In genomic region chr12:96047151-96047620, GRCh38 we compare ENCODE assay signal across 9 cellular contexts. TPM values are rescaled to one million over a fixed set of nuclear protein-coding genes. Genes with fewer than 3 reads are reported as not detected.
DNase-seq lines count a peak whose midpoint lies in the region; ATAC-seq, FAIRE-seq and TF ChIP-seq lines count a peak whose summit lies in the region.
"Had no signal": no experiment of that assay in that cellular context is flagged by ENCODE, and none has a peak within 500 bp of the region (broad histone marks: within the 10 kb centered on the region; RNA-seq: fewer than 3 reads in every experiment).

No MANE protein-coding gene starts in this region.

- peak overlapping the region; percentile 41 for H3K4me3 Mint-ChIP-seq in stimulated activated memory B cell treated with anti-CD40 and anti-IgM and Interleukin-4, amounts not matched to agents 10 μg/mL and 1 μg/mL and 100 μg/mL, for 72 hours

- H3K27me3 Mint-ChIP-seq in stimulated activated memory B cell treated with anti-CD40 and anti-IgM and Interleukin-4, amounts not matched to agents 10 μg/mL and 1 μg/mL and 100 μg/mL, for 72 hours = no peaks in the 10 kb centered on the region

- no peaks in the 10 kb centered on the region for H3K27me3 ChIP-seq in SK-N-SH (ENCODE audit: insufficient read depth)
- H3K27me3 ChIP-seq in body of pancreas = no peaks in the 10 kb centered on the region

- peak overlapping the region; percentile 78 for H3K27ac Mint-ChIP-seq in stimulated activated memory B cell treated with anti-CD40 and anti-IgM and Interleukin-4, amounts not matched to agents 10 μg/mL and 1 μg/mL and 100 μg/mL, for 72 hours

- POLR2A ChIA-PET in SK-N-SH (lab: Yijun Ruan, JAX) = no interaction called here

- no peak for TF ChIP-seq POLR2A in body of pancreas (IDR thresholded peaks at IDR 0.05)

- H3K9me2 ChIP-seq in SK-N-SH = no peaks in the 10 kb centered on the region

- no peak for FAIRE-seq in GM19239 (lab: Jason Lieb, UNC)

- H3K79me2 ChIP-seq in SK-N-SH (ENCODE audit: insufficient read depth) = no peaks in the 10 kb centered on the region

- DNase-seq in SK-N-SH (no peak), body of pancreas (no peak), GM19239 (ENCODE audit: insufficient read length, low spot score) (no peak), KG1 (lab: John Stamatoyannopoulos, UW) (no peak), HUDEP-2 (lab: John Stamatoyannopoulos, UW; ENCODE audit: unreplicated experiment in 76 of 76) (no peak)

- no peak overlapping the region for H3K9ac ChIP-seq in SK-N-SH

- H3K36me3 ChIP-seq in SK-N-SH (replicated peaks in 1 of 2; ENCODE audit: control insufficient read depth in 1 of 2, insufficient read depth in 2 of 2, low read length in 1 of 2) (no peaks in the 10 kb centered on the region), body of pancreas (replicated peaks in 1 of 2; ENCODE audit: insufficient read depth in 1 of 2, low read depth in 2 of 2) (no peaks in the 10 kb centered on the region)

- 94% methylated on average over 4 of the region's 4 CpGs for WGBS in SK-N-SH (ENCODE audit: low lambda C conversion rate)
- WGBS in body of pancreas, 2 donors = 42% methylated on average over 4 of the region's 4 CpGs

- no peak for TF ChIP-seq RAD21 in SK-N-SH (IDR thresholded peaks at IDR 0.05; ENCODE audit: low read length)

- H2AFZ ChIP-seq in SK-N-SH (ENCODE audit: low read depth) = no peak overlapping the region

- H3K4me1 Mint-ChIP-seq in stimulated activated memory B cell treated with anti-CD40 and anti-IgM and Interleukin-4, amounts not matched to agents 10 μg/mL and 1 μg/mL and 100 μg/mL, for 72 hours = peaks cover 69% of the 10 kb centered on the region

- TF ChIP-seq EP300 in SK-N-SH (IDR thresholded peaks at IDR 0.05; ENCODE audit: borderline replicate concordance in 1 of 2, low read depth in 1 of 2, low read length in 1 of 2) = no peak

- ATAC-seq in SK-N-SH treated with all-trans-retinoic acid at 6 μM for 48 hours (no peak), HG03095 (IDR thresholded peaks at IDR 0.05; ENCODE audit: unreplicated experiment) (peak; percentile 6), body of pancreas (no peak)
- peak; percentile 17 for ATAC-seq in stimulated activated memory B cell treated with anti-CD40 and anti-IgM and Interleukin-4, amounts not matched to agents 10 μg/mL and 1 μg/mL and 100 μg/mL, for 72 hours

- intact Hi-C loops in body of pancreas (cut with DNase I) = no loop called here

- H4K20me1 ChIP-seq in SK-N-SH (ENCODE audit: insufficient read depth) = no peaks in the 10 kb centered on the region

- no peaks in the 10 kb centered on the region for H3K9me3 Mint-ChIP-seq in stimulated activated memory B cell treated with anti-CD40 and anti-IgM and Interleukin-4, amounts not matched to agents 10 μg/mL and 1 μg/mL and 100 μg/mL, for 72 hours

- CTCF ChIA-PET in SK-N-SH (lab: Yijun Ruan, JAX) = interaction anchor here (1.0 to 1.5 kb wide), 2 partner anchors 168 to 469 kb away, joined by 3 to 4 read pairs; no protein-coding TSS in a partner anchor

- peaks cover 13% of the 10 kb centered on the region for H3F3A ChIP-seq in SK-N-SH (replicated peaks; ENCODE audit: insufficient read depth)

- TF ChIP-seq CTCF in SK-N-SH (IDR thresholded peaks at IDR 0.05) (no peak), body of pancreas (IDR thresholded peaks at IDR 0.05) (no peak)

- H3K4me3 ChIP-seq in SK-N-SH (ENCODE audit: low read depth in 2 of 2, low read length in 1 of 2) (no peak overlapping the region), body of pancreas (no peak overlapping the region)

- H3K4me2 ChIP-seq in SK-N-SH = peak overlapping the region; percentile 51; the same call in 1 of the 2 replicates

- H3K36me3 Mint-ChIP-seq in stimulated activated memory B cell treated with anti-CD40 and anti-IgM and Interleukin-4, amounts not matched to agents 10 μg/mL and 1 μg/mL and 100 μg/mL, for 72 hours = no peaks in the 10 kb centered on the region

- H3K27ac ChIP-seq in SK-N-SH (ENCODE audit: low read depth in 2 of 2, low read length in 1 of 2) (no peak overlapping the region), body of pancreas (peak overlapping the region; percentile 70 to 91 (median 81))

- H3K9me3 ChIP-seq in SK-N-SH (no peaks in the 10 kb centered on the region), body of pancreas (no peaks in the 10 kb centered on the region)

- peaks cover 0 to 10% of the 10 kb centered on the region in 2 experiments; a peak in 1 of 4 replicates for H3K4me1 ChIP-seq in SK-N-SH (ENCODE audit: control insufficient read depth in 1 of 2, insufficient read depth in 2 of 2, low read depth in 1 of 2, low read length in 1 of 2)
- peaks cover 34% of the 10 kb centered on the region for H3K4me1 ChIP-seq in body of pancreas

TF ChIP-seq in SK-N-SH, 30 proteins besides CTCF, POLR2A, EP300 and RAD21 (continues in another document):
- TF ChIP-seq GATA2 (CRISPR knock-in tag; IDR thresholded peaks at IDR 0.05) (no peak), POLR2AphosphoS5 (IDR thresholded peaks at IDR 0.05; ENCODE audit: low read depth, low read length) (no peak), JUND (IDR thresholded peaks at IDR 0.05) (no peak), IRF3 (IDR thresholded peaks at IDR 0.05; ENCODE audit: low read depth, low read length) (no peak), RCOR1 (IDR thresholded peaks at IDR 0.05; ENCODE audit: low read length) (no peak), TAF1 (IDR thresholded peaks at IDR 0.05; ENCODE audit: borderline replicate concordance, low read depth, low read length) (no peak), TCF12 (IDR thresholded peaks at IDR 0.05) (no peak), CHD2 (IDR thresholded peaks at IDR 0.05; ENCODE audit: low read length, partially characterized antibody) (no peak)
- TF ChIP-seq, protein P1, sequence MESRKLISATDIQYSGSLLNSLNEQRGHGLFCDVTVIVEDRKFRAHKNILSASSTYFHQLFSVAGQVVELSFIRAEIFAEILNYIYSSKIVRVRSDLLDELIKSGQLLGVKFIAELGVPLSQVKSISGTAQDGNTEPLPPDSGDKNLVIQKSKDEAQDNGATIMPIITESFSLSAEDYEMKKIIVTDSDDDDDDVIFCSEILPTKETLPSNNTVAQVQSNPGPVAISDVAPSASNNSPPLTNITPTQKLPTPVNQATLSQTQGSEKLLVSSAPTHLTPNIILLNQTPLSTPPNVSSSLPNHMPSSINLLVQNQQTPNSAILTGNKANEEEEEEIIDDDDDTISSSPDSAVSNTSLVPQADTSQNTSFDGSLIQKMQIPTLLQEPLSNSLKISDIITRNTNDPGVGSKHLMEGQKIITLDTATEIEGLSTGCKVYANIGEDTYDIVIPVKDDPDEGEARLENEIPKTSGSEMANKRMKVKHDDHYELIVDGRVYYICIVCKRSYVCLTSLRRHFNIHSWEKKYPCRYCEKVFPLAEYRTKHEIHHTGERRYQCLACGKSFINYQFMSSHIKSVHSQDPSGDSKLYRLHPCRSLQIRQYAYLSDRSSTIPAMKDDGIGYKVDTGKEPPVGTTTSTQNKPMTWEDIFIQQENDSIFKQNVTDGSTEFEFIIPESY (IDR thresholded peaks at IDR 0.05; ENCODE audit: borderline replicate concordance, low read depth) = no peak

TF ChIP-seq in SK-N-SH treated with all-trans-retinoic acid at 6 μM for 48 hours, 23 proteins besides CTCF, POLR2A, EP300 and RAD21 (continues in another document):
- no peak for TF ChIP-seq ISL1 (CRISPR knock-in tag; IDR thresholded peaks at IDR 0.05)
- no peak for TF ChIP-seq CSRNP3 (CRISPR knock-in tag; IDR thresholded peaks at IDR 0.05)
- TF ChIP-seq ZNF565 (CRISPR knock-in tag; conservative IDR thresholded peaks at IDR 0.05; ENCODE audit: low read depth) = no peak
- TF ChIP-seq ZNF8 (CRISPR knock-in tag; IDR thresholded peaks at IDR 0.05) = no peak
- TF ChIP-seq TSHZ2 (CRISPR knock-in tag; IDR thresholded peaks at IDR 0.05) = no peak
- no peak for TF ChIP-seq ZFP30 (CRISPR knock-in tag; IDR thresholded peaks at IDR 0.05)

RNA-seq across cellular contexts. Expression of gene LTA4H, which starts 11.8 kb away (rescaled TPM):
- 55.9 and 71.5 TPM in 2 replicates for polyA plus RNA-seq in SK-N-SH (2012; rRNA removed)
- 77.7 and 84.1 TPM in 2 replicates for polyA plus RNA-seq in SK-N-SH (2012; cell fraction: cytosol; rRNA removed)
- polyA plus RNA-seq in SK-N-SH (2012; cell fraction: nucleus; rRNA removed) = 48.2 and 103 TPM in 2 replicates
- 10 to 100 TPM; 41.2 to 57.6 TPM for total RNA-seq in body of pancreas

RNA-seq across cellular contexts. Expression of gene HAL, which starts 51.0 kb away (rescaled TPM):
- polyA plus RNA-seq in SK-N-SH (2012; rRNA removed) = 0.08 and 0.10 TPM in 2 replicates
- 0.01 and 0.05 TPM in 2 replicates for polyA plus RNA-seq in SK-N-SH (2012; cell fraction: cytosol; rRNA removed)
- 0.57 and 0.74 TPM in 2 replicates for polyA plus RNA-seq in SK-N-SH (2012; cell fraction: nucleus; rRNA removed)
- total RNA-seq in body of pancreas = under 1 TPM in 1 of 2 donors, not detected in 1; 0.52 TPM
- total RNA-seq: SK-MEL-5 had no signal

Comparison
In these comparisons a context has a peak if more than half of its experiments do, and no peak if none do; other contexts are left out.
1. H3K27ac ChIP-seq: peak in body of pancreas (4 of 4); none in SK-N-SH (0 of 2).
2. ATAC-seq: peak in HG03095 (single experiment) and stimulated activated memory B cell treated with anti-CD40 and anti-IgM and Interleukin-4, amounts not matched to agents 10 μg/mL and 1 μg/mL and 100 μg/mL, for 72 hours (single experiment); none in SK-N-SH treated with all-trans-retinoic acid at 6 μM for 48 hours (single experiment) and body of pancreas (single experiment).